16 cellular contexts compared by ENCODE assay signal in genomic region chr1:246156847-246157246, GRCh38.
A peak's percentile ranks its signal among the peaks of the same experiment; 100 is the strongest.
DNase-seq lines count a peak whose midpoint lies in the region; ATAC-seq, FAIRE-seq and TF ChIP-seq lines count a peak whose summit lies in the region.
"Had no signal": no experiment of that assay in that cellular context is flagged by ENCODE, and none has a peak within 500 bp of the region (broad histone marks: within the 10 kb centered on the region; RNA-seq: fewer than 3 reads in every experiment).

No MANE protein-coding gene starts in this region.

- H3K79me2 ChIP-seq in H1 (ENCODE audit: control insufficient read depth in 1 of 2, insufficient read depth in 2 of 2, low read length in 2 of 2): no peaks in the 10 kb centered on the region
- H3K79me2 ChIP-seq in osteoblast (ENCODE audit: insufficient read depth, low read length): no peaks in the 10 kb centered on the region

- peak overlapping the region; percentile 7; the same call in 1 of the 2 replicates for H2BK20ac ChIP-seq in IMR-90 (ENCODE audit: low read depth, low read length)
- H2BK20ac ChIP-seq in H1 (ENCODE audit: low read length): no peak overlapping the region

- H2BK120ac ChIP-seq in IMR-90 (ENCODE audit: low read depth, low read length) (no peak overlapping the region), H1 (replicated peaks; ENCODE audit: low read depth, low read length) (no peak overlapping the region)

- DNase-seq in ELF-1 (ENCODE audit: low read depth, low spot score) (peak; percentile 60), IMR-90 (no peak), H1 (ENCODE audit: low read depth in 1 of 2, low spot score in 2 of 2) (no peak), osteoblast (ENCODE audit: insufficient read length, low spot score, missing footprints) (peak; percentile 66), AG08395 (ENCODE audit: low spot score) (no peak), pons (ENCODE audit: low spot score) (no peak)
- DNase-seq in CD8-positive, alpha-beta T cell: no peak
- DNase-seq: CD8-positive, alpha-beta memory T cell; HCEC 1CT; NCI-H1694 treated with DMSO at 0.1 percent for 48 hours; NCI-H774; SJCRH30 had no signal

- H4K5ac ChIP-seq in IMR-90 (ENCODE audit: low read depth, low read length): no peak overlapping the region
- H4K5ac ChIP-seq in H1 (ENCODE audit: insufficient read length, low read depth, low read length): no peak overlapping the region

- H2BK12ac ChIP-seq in H1 (ENCODE audit: low read depth, low read length): no peak overlapping the region; the same call in 1 of the 2 replicates

- in situ Hi-C loops in IMR-90 (cut with MboI; ENCODE audit: low sequenced_read_pairs): no loop called here

- H3K9me3 ChIP-seq in IMR-90 (ENCODE audit: control insufficient read depth, insufficient read depth, low read length) (no peaks in the 10 kb centered on the region), H1 (ENCODE audit: insufficient read depth in 2 of 2, low read depth in 1 of 2, low read length in 1 of 2) (no peaks in the 10 kb centered on the region), osteoblast (ENCODE audit: low read depth, low read length) (no peaks in the 10 kb centered on the region)
- no peaks in the 10 kb centered on the region for H3K9me3 ChIP-seq in CD8-positive, alpha-beta T cell (ENCODE audit: low read length)
- H3K9me3 ChIP-seq: A549, BLaER1, SJCRH30 had no signal

- peaks cover 16% of the 10 kb centered on the region for H3K36me3 Mint-ChIP-seq in CD8-positive, alpha-beta T cell

- H3K27me3 ChIP-seq in IMR-90 (ENCODE audit: control insufficient read depth, insufficient read depth, low read length) (no peaks in the 10 kb centered on the region), H1 (replicated peaks in 1 of 4; ENCODE audit: control insufficient read depth in 3 of 4, extremely low read depth in 1 of 4, insufficient read depth in 3 of 4, low read length in 3 of 4) (no peaks in the 10 kb centered on the region), osteoblast (ENCODE audit: insufficient read depth, low read length) (no peaks in the 10 kb centered on the region)
- no peaks in the 10 kb centered on the region for H3K27me3 ChIP-seq in CD8-positive, alpha-beta T cell (ENCODE audit: insufficient read depth, low read length)
- H3K27me3 ChIP-seq: BLaER1, SJCRH30 had no signal

- H4K91ac ChIP-seq in IMR-90 (ENCODE audit: insufficient read depth, low read depth, low read length) (no peak overlapping the region; the same call in 1 of the 2 replicates), H1 (replicated peaks; ENCODE audit: insufficient read length, low read length) (no peak overlapping the region)

- no peak overlapping the region for H2AK9ac ChIP-seq in IMR-90 (replicated peaks; ENCODE audit: low read depth, low read length, poor library complexity)

- TF ChIP-seq POLR2A in IMR-90 (IDR thresholded peaks at IDR 0.05; ENCODE audit: low read depth, low read length) (no peak), H1 (IDR thresholded peaks at IDR 0.05; ENCODE audit: control extremely low read depth in 1 of 2, low read depth in 2 of 2, low read length in 2 of 2) (no peak)

- H4K20me1 ChIP-seq in IMR-90 (ENCODE audit: insufficient read depth, low read length) (no peaks in the 10 kb centered on the region), H1 (replicated peaks in 1 of 2; ENCODE audit: control insufficient read depth in 1 of 2, insufficient read depth in 2 of 2, low read length in 2 of 2) (no peaks in the 10 kb centered on the region), osteoblast (ENCODE audit: insufficient read depth, low read length) (no peaks in the 10 kb centered on the region)
- H4K20me1 ChIP-seq: BLaER1 had no signal

- H4K8ac ChIP-seq in IMR-90 (ENCODE audit: low read depth in 2 of 2, low read length in 2 of 2) (no peak overlapping the region; a peak in 1 of 4 replicates), H1 (ENCODE audit: extremely low read depth, insufficient read depth, low read length) (no peak overlapping the region)

- H3K18ac ChIP-seq in IMR-90 (ENCODE audit: low read depth, low read length): no peak overlapping the region
- H3K18ac ChIP-seq in H1 (ENCODE audit: extremely low read depth, low read length): no peak overlapping the region

- 0 out of 4 replicates have a peak, but pooled peaks cover 0 to 4% of the 10 kb centered on the region in 2 experiments for H3K79me1 ChIP-seq in IMR-90 (ENCODE audit: low read depth in 1 of 2, low read length in 2 of 2)
- no peaks in the 10 kb centered on the region for H3K79me1 ChIP-seq in H1 (ENCODE audit: low read depth, low read length)

- H3K27ac Mint-ChIP-seq in CD8-positive, alpha-beta T cell: no peak overlapping the region

- intact Hi-C loops in IMR-90 (cut with micrococcal nuclease): no loop called here
- intact Hi-C loops in CD8-positive, alpha-beta T cell (cut with DNase I, micrococcal nuclease): no loop called here

- H3K9ac ChIP-seq in IMR-90 (ENCODE audit: low read depth, low read length): no peak overlapping the region
- H3K9ac ChIP-seq in H1 (replicated peaks in 1 of 4; ENCODE audit: extremely low read depth in 1 of 4, low read depth in 3 of 4, low read length in 3 of 4): no peak overlapping the region
- H3K9ac ChIP-seq: BLaER1 had no signal

- TF ChIP-seq CTCF in IMR-90 (conservative IDR thresholded peaks at IDR 0.05; ENCODE audit: low read depth, low read length) (no peak), H1 (IDR thresholded peaks at IDR 0.05; ENCODE audit: control extremely low read depth in 1 of 3, insufficient read depth in 1 of 3, low read depth in 1 of 3, low read length in 3 of 3) (peak in 1 of 3 experiments; percentile 25; a peak in 1 of 4 replicates), osteoblast (IDR thresholded peaks at IDR 0.05; ENCODE audit: extremely low read depth, low read depth, low read length) (no peak)
- TF ChIP-seq CTCF in CD8-positive, alpha-beta T cell (IDR thresholded peaks at IDR 0.05): no peak

- peaks cover 14% of the 10 kb centered on the region for H3K9me1 ChIP-seq in IMR-90 (ENCODE audit: insufficient read depth, low read length)

- dilution Hi-C loops in IMR-90 (cut with HindIII; ENCODE audit: low sequenced_read_pairs, unreplicated experiment): no loop called here

- no peak overlapping the region for H3K14ac ChIP-seq in IMR-90 (replicated peaks; ENCODE audit: low read depth, low read length)
- no peak overlapping the region for H3K14ac ChIP-seq in H1 (ENCODE audit: insufficient read length)

- no TSS peak for BruUV-seq in IMR-90 (replicated peaks; lab: Mats Ljungman, UMichigan)

- no peak overlapping the region for H3K4me3 ChIP-seq in IMR-90 (ENCODE audit: insufficient read depth, low read depth, low read length)
- no peak overlapping the region for H3K4me3 ChIP-seq in H1 (ENCODE audit: extremely low read depth in 1 of 4, insufficient read depth in 2 of 4, low read depth in 3 of 4, low read length in 4 of 4)
- H3K4me3 ChIP-seq in osteoblast (ENCODE audit: insufficient read depth, low read length): no peak overlapping the region
- H3K4me3 ChIP-seq in CD8-positive, alpha-beta T cell (ENCODE audit: low read depth, low read length): no peak overlapping the region
- H3K4me3 ChIP-seq: A549, BLaER1, SJCRH30 had no signal

- WGBS in IMR-90 (ENCODE audit: extremely low coverage in 2 of 2, insufficient read length in 1 of 2), 2 experiments: 95% methylated on average over 7 of the region's 12 CpGs; no CpG with 5 or more reads in 1 of the 2 experiments
- WGBS in H1 (ENCODE audit: extremely low coverage in 1 of 2, insufficient coverage in 1 of 2, insufficient read length in 1 of 2, insufficient replicate concordance in 2 of 2, low coverage in 1 of 2, low lambda C conversion rate in 2 of 2, missing lambda C conversion rate in 1 of 2), 2 experiments: 86% methylated on average over 12 of the region's 12 CpGs; no CpG with 5 or more reads in 1 of the 2 experiments

- H2BK5ac ChIP-seq in IMR-90 (ENCODE audit: low read depth, low read length, poor library complexity, severe bottlenecking): no peak overlapping the region
- peak overlapping the region; percentile 17; the same call in 1 of the 2 replicates for H2BK5ac ChIP-seq in H1 (ENCODE audit: low read depth, low read length)

- H3K27ac ChIP-seq in IMR-90 (ENCODE audit: insufficient read depth, low read length) (no peak overlapping the region), H1 (ENCODE audit: low read depth, low read length) (no peak overlapping the region), osteoblast (ENCODE audit: low read depth, low read length) (peak overlapping the region; percentile 34)
- no peak overlapping the region for H3K27ac ChIP-seq in CD8-positive, alpha-beta T cell (ENCODE audit: low read depth, low read length)
- H3K27ac ChIP-seq: A549, BLaER1, SJCRH30 had no signal

- H2AFZ ChIP-seq in IMR-90 (replicated peaks; ENCODE audit: low read length, poor library complexity) (no peak overlapping the region), H1 (ENCODE audit: low read length) (no peak overlapping the region), osteoblast (ENCODE audit: low read length) (no peak overlapping the region)

- H3K4me2 ChIP-seq in IMR-90 (ENCODE audit: low read depth, low read length) (no peak overlapping the region), H1 (ENCODE audit: insufficient read depth in 1 of 2, low read depth in 2 of 2, low read length in 2 of 2) (no peak overlapping the region), osteoblast (ENCODE audit: insufficient read depth, low read length) (no peak overlapping the region)
- H3K4me2 ChIP-seq: A549, BLaER1 had no signal

- ATAC-seq in IMR-90 (ENCODE audit: low read depth): no peak
- ATAC-seq in CD8-positive, alpha-beta T cell: no peak
- ATAC-seq: A549 had no signal

- TF ChIP-seq RAD21 in IMR-90 (IDR thresholded peaks at IDR 0.05; ENCODE audit: low read length): no peak
- peak in 1 of 2 experiments; percentile 7; a peak in 1 of 4 replicates for TF ChIP-seq RAD21 in H1 (IDR thresholded peaks at IDR 0.05 in 1 of 2, conservative IDR thresholded peaks at IDR 0.05 in 1 of 2; ENCODE audit: low read depth in 2 of 2, low read length in 2 of 2)

- H3K36me3 ChIP-seq in IMR-90 (ENCODE audit: control insufficient read depth, insufficient read depth, low read length) (no peaks in the 10 kb centered on the region), H1 (ENCODE audit: control insufficient read depth in 2 of 4, insufficient read depth in 4 of 4, low read length in 3 of 4) (no peaks in the 10 kb centered on the region), osteoblast (ENCODE audit: insufficient read depth, low read length) (no peaks in the 10 kb centered on the region)
- H3K36me3 ChIP-seq in CD8-positive, alpha-beta T cell (ENCODE audit: insufficient read depth, low read length): no peaks in the 10 kb centered on the region
- H3K36me3 ChIP-seq: SJCRH30 had no signal

- H3K4ac ChIP-seq in IMR-90 (ENCODE audit: low read depth, low read length) (peak overlapping the region; percentile 11; the same call in 1 of the 2 replicates), H1 (replicated peaks; ENCODE audit: insufficient read length, low read depth, low read length) (no peak overlapping the region)

- H3K56ac ChIP-seq in IMR-90 (ENCODE audit: extremely low read depth, insufficient read depth, low read length) (no peak overlapping the region), H1 (replicated peaks; ENCODE audit: insufficient read length, low read depth, low read length) (no peak overlapping the region)

- no peak for TF ChIP-seq EP300 in H1 (IDR thresholded peaks at IDR 0.05; ENCODE audit: borderline replicate concordance in 1 of 2, low read depth in 2 of 2, low read length in 2 of 2)

- H3K4me3 Mint-ChIP-seq in CD8-positive, alpha-beta T cell: no peak overlapping the region
- H3K4me3 Mint-ChIP-seq: CD8-positive, alpha-beta memory T cell had no signal

- H3K4me1 ChIP-seq in IMR-90 (ENCODE audit: control insufficient read depth, insufficient read depth, low read length) (peaks cover 4% of the 10 kb centered on the region), H1 (replicated peaks in 1 of 4; ENCODE audit: control insufficient read depth in 3 of 4, insufficient read depth in 4 of 4, low read length in 3 of 4) (peaks cover 0 to 3% (median 0%) of the 10 kb centered on the region in 4 experiments; a peak in 1 of 7 replicates), osteoblast (ENCODE audit: insufficient read depth, low read length) (peaks cover 19% of the 10 kb centered on the region)
- no peaks in the 10 kb centered on the region for H3K4me1 ChIP-seq in CD8-positive, alpha-beta T cell (ENCODE audit: insufficient read depth, low read length)
- H3K4me1 ChIP-seq: SJCRH30 had no signal

- H2BK15ac ChIP-seq in IMR-90 (ENCODE audit: low read depth, low read length) (no peak overlapping the region; the same call in 2 of the 3 replicates), H1 (ENCODE audit: low read length) (no peak overlapping the region)

- H3K23me2 ChIP-seq in H1 (ENCODE audit: low read depth, low read length): no peaks in the 10 kb centered on the region

- H3K9me3 Mint-ChIP-seq in CD8-positive, alpha-beta T cell: no peaks in the 10 kb centered on the region
- H3K9me3 Mint-ChIP-seq: CD8-positive, alpha-beta memory T cell had no signal

- no peak overlapping the region for H3K23ac ChIP-seq in IMR-90 (ENCODE audit: low read depth, low read length)
- H3K23ac ChIP-seq in H1 (ENCODE audit: insufficient read length): no peak overlapping the region

- POLR2A ChIA-PET in IMR-90 (lab: Charles Lee; ENCODE audit: unreplicated experiment): no interaction called here
- POLR2A ChIA-PET in H1 (lab: Charles Lee; ENCODE audit: partially characterized antibody): no interaction called here
- POLR2A ChIA-PET in CD8-positive, alpha-beta T cell (lab: Charles Lee): no interaction called here

- peak overlapping the region; percentile 13; the same call in 1 of the 2 replicates for H2AK5ac ChIP-seq in IMR-90 (ENCODE audit: low read depth, low read length)
- H2AK5ac ChIP-seq in H1 (ENCODE audit: low read depth, low read length): no peak overlapping the region; the same call in 1 of the 2 replicates

- H3K4me1 Mint-ChIP-seq in CD8-positive, alpha-beta T cell (ENCODE audit: low read depth): no peaks in the 10 kb centered on the region
- H3K4me1 Mint-ChIP-seq: CD8-positive, alpha-beta memory T cell had no signal

- CTCF ChIA-PET in IMR-90 (lab: Yijun Ruan, JAX) (interaction anchor here (1.2 kb wide), 1 partner anchor 12 kb away, joined by 5 read pairs; no protein-coding TSS in a partner anchor), H1 (lab: Charles Lee; ENCODE audit: partially characterized antibody) (interaction anchor here (0.7 to 1.8 kb wide), 9 partner anchors 9 to 130 kb away, joined by 3 to 10 read pairs (median 4); no protein-coding TSS in a partner anchor)
- CTCF ChIA-PET in CD8-positive, alpha-beta T cell (lab: Charles Lee): interaction anchor here (0.9 kb wide), 1 partner anchor 47 kb away, joined by 3 read pairs; no protein-coding TSS in a partner anchor

- FAIRE-seq in H1 (lab: Jason Lieb, UNC): no peak
- FAIRE-seq: A549, D721Med, GM12892 had no signal

- H3K27me3 Mint-ChIP-seq in CD8-positive, alpha-beta T cell (ENCODE audit: low read depth): no peaks in the 10 kb centered on the region
- H3K27me3 Mint-ChIP-seq: CD8-positive, alpha-beta memory T cell had no signal

Comparison
In these comparisons a context has a peak if more than half of its experiments do, and no peak if none do; other contexts are left out.
1. DNase-seq: peak in ELF-1 (single experiment) and osteoblast (single experiment); none in IMR-90 (single experiment), H1 (0 of 2), CD8-positive, alpha-beta T cell (0 of 7), AG08395 (single experiment) and pons (single experiment).